ENCODE assay signal across 9 cellular contexts in the genomic region with DNA sequence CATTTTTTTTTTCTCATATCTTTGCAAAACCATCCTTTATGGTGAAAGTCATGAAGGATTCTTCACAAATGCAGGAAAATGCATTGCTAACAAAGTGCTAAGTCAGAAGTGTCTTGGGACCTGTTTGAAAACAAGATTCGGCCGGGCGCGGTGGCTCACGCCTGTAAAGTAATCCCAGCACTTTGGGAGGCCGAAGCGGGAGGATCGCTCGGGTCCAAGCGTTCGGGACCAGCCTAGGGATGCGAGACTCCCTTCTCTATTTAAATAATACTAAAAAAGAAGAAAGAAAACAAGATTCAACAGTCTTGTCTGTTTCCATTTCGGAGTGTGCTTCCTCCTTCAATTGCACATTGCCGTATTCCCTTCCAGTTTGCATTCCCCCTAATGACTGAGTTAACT. TPM values are rescaled to one million over a fixed set of nuclear protein-coding genes. Genes with fewer than 3 reads are reported as not detected.
DNase-seq lines count a peak whose midpoint lies in the region; ATAC-seq and TF ChIP-seq lines count a peak whose summit lies in the region.
"Had no signal": no experiment of that assay in that cellular context is flagged by ENCODE, and none has a peak within 500 bp of the region (broad histone marks: within the 10 kb centered on the region; RNA-seq: fewer than 3 reads in every experiment).

No MANE protein-coding gene starts in this region.

- in situ Hi-C loops in brain microvascular endothelial cell (cut with HindIII; ENCODE audit: low pct_ligation_motif_present, low sequenced_read_pairs) = no loop called here

- no peaks in the 10 kb centered on the region for H3K27me3 ChIP-seq in left ventricle myocardium inferior (ENCODE audit: low read depth)
- H3K27me3 ChIP-seq in brain microvascular endothelial cell (replicated peaks) = no peaks in the 10 kb centered on the region

- no peaks in the 10 kb centered on the region for H3K9me3 ChIP-seq in left ventricle myocardium inferior (replicated peaks)

- peaks cover 28% of the 10 kb centered on the region for H3K4me1 ChIP-seq in left ventricle myocardium inferior

- H3K27ac ChIP-seq in left ventricle myocardium inferior (replicated peaks) (peak overlapping the region; percentile 89), brain microvascular endothelial cell (no peak overlapping the region)

- H3K27ac Mint-ChIP-seq in mesothelial cell of epicardium = peak overlapping the region; percentile 92

- peaks cover 12% of the 10 kb centered on the region for H3K4me1 Mint-ChIP-seq in mesothelial cell of epicardium

- no peak for DNase-seq in left ventricle myocardium inferior
- no peak for DNase-seq in Right ventricle myocardium inferior (ENCODE audit: missing footprints)
- DNase-seq in brain microvascular endothelial cell = no peak
- no peak for DNase-seq in mesothelial cell of epicardium (ENCODE audit: low spot score in 2 of 2, unreplicated experiment in 2 of 2)
- no peak for DNase-seq in NOMO-1 treated with DMSO at 0.1 percent for 48 hours (lab: John Stamatoyannopoulos, UW; ENCODE audit: unreplicated experiment)
- DNase-seq in activated CD8-positive, alpha-beta memory T cell treated with anti-CD3 and anti-CD28 coated beads, Interleukin-2, amount 50 U/mL, for 4 hours = no peak
- no peak for DNase-seq in hepatic stellate cell (ENCODE audit: low spot score)

- ATAC-seq in Right ventricle myocardium inferior = no peak
- no peak for ATAC-seq in HG03432 (IDR thresholded peaks at IDR 0.05; ENCODE audit: unreplicated experiment)

- peaks cover 6% of the 10 kb centered on the region for H3K36me3 Mint-ChIP-seq in mesothelial cell of epicardium

- H3K27me3 Mint-ChIP-seq in mesothelial cell of epicardium (ENCODE audit: low read depth) = no peaks in the 10 kb centered on the region

- H3K4me3 ChIP-seq in left ventricle myocardium inferior (peak overlapping the region; percentile 97), brain microvascular endothelial cell (ENCODE audit: low read depth, low read length) (peak overlapping the region; percentile 94)

- H3K36me3 ChIP-seq in left ventricle myocardium inferior (peaks cover 4% of the 10 kb centered on the region), brain microvascular endothelial cell (replicated peaks) (no peaks in the 10 kb centered on the region)

- intact Hi-C loops in left ventricle myocardium inferior (cut with micrococcal nuclease) (no loop called here), Right ventricle myocardium inferior (cut with DNase I) (loop anchor here (1.0 to 10.0 kb wide), 6 partner anchors 58 to 407 kb away; a partner anchor contains a TSS)

- peak overlapping the region; percentile 92 for H3K4me3 Mint-ChIP-seq in mesothelial cell of epicardium

- TF ChIP-seq CTCF in left ventricle myocardium inferior (IDR thresholded peaks at IDR 0.05; ENCODE audit: borderline replicate concordance) (no peak), brain microvascular endothelial cell (IDR thresholded peaks at IDR 0.05; ENCODE audit: low read depth, low read length, missing control alignments) (no peak), mesothelial cell of epicardium (IDR thresholded peaks at IDR 0.05; ENCODE audit: unreplicated experiment) (no peak)

- H3K9me3 Mint-ChIP-seq in mesothelial cell of epicardium = no peaks in the 10 kb centered on the region

RNA-seq across cellular contexts. Expression of a gene that starts 0.8 kb away (rescaled TPM):
- total RNA-seq in left ventricle myocardium inferior = 2.1 TPM
- total RNA-seq in Right ventricle myocardium inferior = 1.7 TPM
- 2.6 to 4.0 TPM (median 2.8 TPM) in 3 replicates for total RNA-seq in mesothelial cell of epicardium

RNA-seq across cellular contexts. Expression of a gene that starts 8.1 kb away (rescaled TPM):
- 9.8 TPM for total RNA-seq in left ventricle myocardium inferior
- total RNA-seq in Right ventricle myocardium inferior = 10.7 TPM
- total RNA-seq in mesothelial cell of epicardium = 18.8 to 22.6 TPM (median 19.7 TPM) in 3 replicates

RNA-seq across cellular contexts. Expression of a gene that starts 16.9 kb away (rescaled TPM):
- total RNA-seq in left ventricle myocardium inferior = not detected
- not detected for total RNA-seq in Right ventricle myocardium inferior
- total RNA-seq in mesothelial cell of epicardium = 0.60 to 0.81 TPM (median 0.78 TPM) in 3 replicates
- total RNA-seq: NCI-H460 had no signal

RNA-seq across cellular contexts. Expression of a gene that starts 33.1 kb away (rescaled TPM):
- not detected for total RNA-seq in left ventricle myocardium inferior
- total RNA-seq in Right ventricle myocardium inferior = not detected
- total RNA-seq in mesothelial cell of epicardium = 0.40 to 0.53 TPM (median 0.50 TPM) in 3 replicates

RNA-seq across cellular contexts. Expression of a gene that starts 51.2 kb away (rescaled TPM):
- total RNA-seq in left ventricle myocardium inferior = 73.8 TPM
- total RNA-seq in Right ventricle myocardium inferior = 75.9 TPM
- 69.3 to 78.9 TPM (median 70.7 TPM) in 3 replicates for total RNA-seq in mesothelial cell of epicardium
